22 cellular contexts compared by ENCODE assay signal in the genomic region with DNA sequence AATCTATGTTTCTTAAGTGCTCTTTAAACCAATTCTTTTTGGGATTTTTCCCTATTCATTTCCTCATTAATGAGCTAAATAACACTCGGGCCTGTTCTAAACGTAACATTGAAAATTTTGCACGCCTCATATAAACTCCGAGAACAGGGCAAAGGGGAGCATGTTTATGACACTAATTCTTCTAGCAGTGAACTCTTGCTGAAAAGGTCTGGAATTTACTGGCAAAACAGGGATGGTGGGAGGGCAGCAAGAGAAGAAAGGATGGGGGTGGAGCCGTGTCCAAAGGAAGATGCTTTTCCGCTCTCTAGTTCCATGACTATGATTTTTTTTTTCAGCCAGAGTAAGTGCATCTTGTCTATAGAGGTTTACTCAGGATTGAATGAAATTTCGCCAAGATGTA. TPM values are rescaled to one million over a fixed set of nuclear protein-coding genes. Genes with fewer than 3 reads are reported as not detected.
"Had no signal": no experiment of that assay in that cellular context is flagged by ENCODE, and none has a peak within 500 bp of the region (broad histone marks: within the 10 kb centered on the region; RNA-seq: fewer than 3 reads in every experiment).

No MANE protein-coding gene starts in this region.

- H3K4me2 ChIP-seq: KMS-11 had no signal

- H3K4me3 Mint-ChIP-seq: IgD-negative memory B cell had no signal

- H3K9me3 ChIP-seq: SJSA1 had no signal

- ATAC-seq: K562 had no signal

- H3K27me3 ChIP-seq: SJSA1 had no signal

- H3K27ac Mint-ChIP-seq: IgD-negative memory B cell had no signal

- H3K36me3 ChIP-seq: SJSA1 had no signal

- H3K9ac ChIP-seq: KMS-11 had no signal

- FAIRE-seq: K562, RCC 7860 had no signal

- H3K4me3 ChIP-seq: K562, SJSA1, SK-N-MC had no signal

- DNase-seq: Kasumi-1, MM.1S, NCI-H1092 treated with DMSO at 0.1 percent for 48 hours, NCI-H1436, NCI-H187, NCI-H2029, NCI-H2081 treated with DMSO at 0.1 percent for 48 hours, NCI-H2171, NCI-H345, NCI-H446 treated with DMSO at 0.1 percent for 48 hours, NCI-H524, NCI-H69, NCI-H774, Right ventricle myocardium superior, RPMI8226, SIG-M5 had no signal

- H3K27ac ChIP-seq: KMS-11, SJSA1, SK-N-MC had no signal

RNA-seq across cellular contexts. Expression of a gene that starts 50.0 kb away (rescaled TPM):
- polyA plus RNA-seq: IgD-negative memory B cell had no signal
